Comparison of ENCODE assay signal across 8 cellular contexts in genomic region chr3:122562923-122563716, GRCh38. TPM values are rescaled to one million over a fixed set of nuclear protein-coding genes. Genes with fewer than 3 reads are reported as not detected.
DNase-seq lines count a peak whose midpoint lies in the region; ATAC-seq, FAIRE-seq and TF ChIP-seq lines count a peak whose summit lies in the region.

No MANE protein-coding gene starts in this region.

- H3K9me3 Mint-ChIP-seq in WTC11, result no peaks in the 10 kb centered on the region

- no peaks in the 10 kb centered on the region for H3K36me3 Mint-ChIP-seq in WTC11

- POLR2A ChIA-PET in WTC11 (lab: Charles Lee), result no interaction called here

- H3F3A ChIP-seq in smooth muscle cell (ENCODE audit: low read depth), result no peaks in the 10 kb centered on the region

- CTCF ChIA-PET in WTC11 (lab: Charles Lee), result interaction anchor here (0.6 kb wide), 2 partner anchors 215 to 649 kb away, joined by 3 to 4 read pairs; no protein-coding TSS in a partner anchor

- H2AFZ ChIP-seq in smooth muscle cell (ENCODE audit: low read depth), result peak overlapping the region; percentile 86

- no peak for TF ChIP-seq CTCF in WTC11 (IDR thresholded peaks at IDR 0.05)
- TF ChIP-seq CTCF in foreskin fibroblast (IDR thresholded peaks at IDR 0.05; ENCODE audit: low read depth, low read length), result no peak
- no peak for TF ChIP-seq CTCF in smooth muscle cell (IDR thresholded peaks at IDR 0.05; ENCODE audit: borderline replicate concordance, insufficient read depth, poor library complexity, severe bottlenecking)

- H3K27me3 ChIP-seq in smooth muscle cell (ENCODE audit: low read depth), result no peaks in the 10 kb centered on the region

- peak overlapping the region; percentile 73 for H3K4me3 Mint-ChIP-seq in WTC11

- no peak overlapping the region for H3K27ac ChIP-seq in smooth muscle cell (ENCODE audit: low read depth)

- peaks cover 5% of the 10 kb centered on the region for H3K4me1 ChIP-seq in smooth muscle cell (ENCODE audit: low read depth)

- H3K4me1 Mint-ChIP-seq in WTC11, result peaks cover 30% of the 10 kb centered on the region

- peaks cover 6% of the 10 kb centered on the region for H3K27me3 Mint-ChIP-seq in WTC11 (ENCODE audit: low read depth)

- DNase-seq in GM18507 (ENCODE audit: extremely low spot score, insufficient read length, low read depth), result no peak
- DNase-seq in WTC11 (ENCODE audit: low spot score), result no peak
- DNase-seq in foreskin fibroblast, result peak in 1 of 2 donors; percentile 46
- no peak for DNase-seq in smooth muscle cell (lab: John Stamatoyannopoulos, UW; ENCODE audit: unreplicated experiment)
- DNase-seq in SIG-M5 (lab: John Stamatoyannopoulos, UW), result no peak
- DNase-seq in NCI-H1930 (lab: John Stamatoyannopoulos, UW), result no peak
- DNase-seq in left colon, result no peak
- no peak for DNase-seq in HK-2 (ENCODE audit: unreplicated experiment)

- ATAC-seq in WTC11 (no peak), left colon (no peak)

- no peak overlapping the region for H3K9ac ChIP-seq in smooth muscle cell (ENCODE audit: low read depth)

- intact Hi-C loops in left colon (cut with DNase I, micrococcal nuclease), result loop anchor here in 1 of 2 donors (5.0 kb wide), 1 partner anchor 119 kb away; the partner anchor contains the start of gene PARP14

- H3K27ac Mint-ChIP-seq in WTC11, result no peak overlapping the region

- peak overlapping the region; percentile 80 to 81 for H3K4me3 ChIP-seq in foreskin fibroblast (ENCODE audit: low read depth in 1 of 2, low read length in 2 of 2)
- H3K4me3 ChIP-seq in smooth muscle cell, result peak overlapping the region; percentile 73

- H3K9me3 ChIP-seq in smooth muscle cell (replicated peaks; ENCODE audit: low read depth), result no peaks in the 10 kb centered on the region

- peak; percentile 15 for FAIRE-seq in GM18507 (lab: Jason Lieb, UNC)

- H3K36me3 ChIP-seq in smooth muscle cell (ENCODE audit: low read depth), result no peaks in the 10 kb centered on the region

- peak overlapping the region; percentile 84 for H3K4me2 ChIP-seq in smooth muscle cell

- H4K20me1 ChIP-seq in smooth muscle cell (ENCODE audit: low read depth), result no peaks in the 10 kb centered on the region

- H3K79me2 ChIP-seq in smooth muscle cell (ENCODE audit: low read depth), result no peaks in the 10 kb centered on the region

- WGBS in smooth muscle cell (ENCODE audit: low lambda C conversion rate), result 47% methylated on average over 5 of the region's 5 CpGs

TF ChIP-seq in WTC11, 78 proteins besides CTCF, POLR2A, EP300 and RAD21:
- TF ChIP-seq PREB (CRISPR knock-in tag; IDR thresholded peaks at IDR 0.05; ENCODE audit: borderline replicate concordance) (no peak), TCF7 (CRISPR knock-in tag; IDR thresholded peaks at IDR 0.05; ENCODE audit: low read depth) (no peak), NR3C1 (CRISPR knock-in tag; conservative IDR thresholded peaks at IDR 0.05; ENCODE audit: low read depth) (no peak), ZNF219 (CRISPR knock-in tag; IDR thresholded peaks at IDR 0.05; ENCODE audit: borderline replicate concordance) (no peak), MXD4 (CRISPR knock-in tag; IDR thresholded peaks at IDR 0.05; ENCODE audit: borderline replicate concordance) (no peak), OVOL2 (CRISPR knock-in tag; IDR thresholded peaks at IDR 0.05; ENCODE audit: borderline replicate concordance) (no peak), AR (CRISPR knock-in tag; IDR thresholded peaks at IDR 0.05) (no peak), GRHL2 (CRISPR knock-in tag; IDR thresholded peaks at IDR 0.05; ENCODE audit: insufficient replicate concordance, severe bottlenecking) (no peak), ZNF138 (CRISPR knock-in tag; conservative IDR thresholded peaks at IDR 0.05) (no peak), ZNF232 (CRISPR knock-in tag; IDR thresholded peaks at IDR 0.05) (no peak), ERG (CRISPR knock-in tag; IDR thresholded peaks at IDR 0.05) (no peak), HMGA2 (CRISPR knock-in tag; IDR thresholded peaks at IDR 0.05) (no peak), FOXJ3 (CRISPR knock-in tag; IDR thresholded peaks at IDR 0.05; ENCODE audit: borderline replicate concordance) (no peak)
- TF ChIP-seq, protein P1, sequence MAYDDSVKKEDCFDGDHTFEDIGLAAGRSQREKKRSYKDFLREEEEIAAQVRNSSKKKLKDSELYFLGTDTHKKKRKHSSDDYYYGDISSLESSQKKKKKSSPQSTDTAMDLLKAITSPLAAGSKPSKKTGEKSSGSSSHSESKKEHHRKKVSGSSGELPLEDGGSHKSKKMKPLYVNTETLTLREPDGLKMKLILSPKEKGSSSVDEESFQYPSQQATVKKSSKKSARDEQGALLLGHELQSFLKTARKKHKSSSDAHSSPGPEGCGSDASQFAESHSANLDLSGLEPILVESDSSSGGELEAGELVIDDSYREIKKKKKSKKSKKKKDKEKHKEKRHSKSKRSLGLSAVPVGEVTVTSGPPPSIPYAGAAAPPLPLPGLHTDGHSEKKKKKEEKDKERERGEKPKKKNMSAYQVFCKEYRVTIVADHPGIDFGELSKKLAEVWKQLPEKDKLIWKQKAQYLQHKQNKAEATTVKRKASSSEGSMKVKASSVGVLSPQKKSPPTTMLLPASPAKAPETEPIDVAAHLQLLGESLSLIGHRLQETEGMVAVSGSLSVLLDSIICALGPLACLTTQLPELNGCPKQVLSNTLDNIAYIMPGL (CRISPR knock-in tag; IDR thresholded peaks at IDR 0.05), result no peak
- TF ChIP-seq, protein P2, sequence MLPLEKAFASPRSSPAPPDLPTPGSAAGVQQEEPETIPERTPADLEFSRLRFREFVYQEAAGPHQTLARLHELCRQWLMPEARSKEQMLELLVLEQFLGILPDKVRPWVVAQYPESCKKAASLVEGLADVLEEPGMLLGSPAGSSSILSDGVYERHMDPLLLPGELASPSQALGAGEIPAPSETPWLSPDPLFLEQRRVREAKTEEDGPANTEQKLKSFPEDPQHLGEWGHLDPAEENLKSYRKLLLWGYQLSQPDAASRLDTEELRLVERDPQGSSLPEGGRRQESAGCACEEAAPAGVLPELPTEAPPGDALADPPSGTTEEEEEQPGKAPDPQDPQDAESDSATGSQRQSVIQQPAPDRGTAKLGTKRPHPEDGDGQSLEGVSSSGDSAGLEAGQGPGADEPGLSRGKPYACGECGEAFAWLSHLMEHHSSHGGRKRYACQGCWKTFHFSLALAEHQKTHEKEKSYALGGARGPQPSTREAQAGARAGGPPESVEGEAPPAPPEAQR (CRISPR knock-in tag; IDR thresholded peaks at IDR 0.05), result no peak

RNA-seq across cellular contexts. Expression of gene PARP9, which starts 1.0 kb away (rescaled TPM):
- 1.8 to 2.1 TPM (median 1.9 TPM) in 3 replicates for total RNA-seq in WTC11 (2021)
- total RNA-seq in smooth muscle cell, result 4.7 and 5.1 TPM in 2 replicates
- polyA plus RNA-seq in smooth muscle cell, result 1.7 and 3.8 TPM in 2 replicates
- total RNA-seq in left colon, result 10 to 100 TPM; 22.4 to 48.2 TPM

RNA-seq across cellular contexts. Expression of gene DTX3L, which starts 1.0 kb away (rescaled TPM):
- 4.4 to 4.9 TPM (median 4.6 TPM) in 3 replicates for total RNA-seq in WTC11 (2021)
- total RNA-seq in smooth muscle cell, result 6.4 and 6.6 TPM in 2 replicates
- 2.2 and 3.6 TPM in 2 replicates for polyA plus RNA-seq in smooth muscle cell
- 10 to 100 TPM; 43.9 to 60.5 TPM for total RNA-seq in left colon

RNA-seq across cellular contexts. Expression of gene PARP15, which starts 14.3 kb away (rescaled TPM):
- total RNA-seq in WTC11 (2021), result 0.15 to 0.39 TPM (median 0.37 TPM) in 3 replicates
- total RNA-seq in smooth muscle cell, result not detected in 2 replicates
- 0.40 TPM in 1 of 2 replicates, not detected in the other for polyA plus RNA-seq in smooth muscle cell
- total RNA-seq in left colon, result 1 to 10 TPM in 1 of 2 donors, under 1 TPM in 1; 0.70 to 1.4 TPM

RNA-seq across cellular contexts. Expression of gene KPNA1, which starts 48.4 kb away (rescaled TPM):
- total RNA-seq in WTC11 (2021) (53.8 to 58.8 TPM (median 58.2 TPM) in 3 replicates), smooth muscle cell (37.9 and 50.8 TPM in 2 replicates), left colon (10 to 100 TPM; 57.4 to 59.0 TPM)
- 26.7 and 34.6 TPM in 2 replicates for polyA plus RNA-seq in smooth muscle cell
